Comparison of ENCODE assay signal across 9 cellular contexts in genomic region chr14:100222219-100223093, GRCh38. TPM values are rescaled to one million over a fixed set of nuclear protein-coding genes. Genes with fewer than 3 reads are reported as not detected.
DNase-seq lines count a peak whose midpoint lies in the region; ATAC-seq and TF ChIP-seq lines count a peak whose summit lies in the region.
"Had no signal": no experiment of that assay in that cellular context is flagged by ENCODE, and none has a peak within 500 bp of the region (broad histone marks: within the 10 kb centered on the region; RNA-seq: fewer than 3 reads in every experiment).

No MANE protein-coding gene starts in this region.

- H3K27ac ChIP-seq in right cardiac atrium (ENCODE audit: low read length), result no peak overlapping the region
- peak overlapping the region; percentile 67 to 84 (median 76) for H3K27ac ChIP-seq in upper lobe of left lung
- H3K27ac ChIP-seq: SJSA1 had no signal

- CTCF ChIA-PET in activated naive CD4-positive, alpha-beta T cell treated with anti-CD3 and anti-CD28 coated beads for 36 hours (lab: Charles Lee), result interaction anchor here (0.6 to 5.3 kb wide), 13 partner anchors 8 to 704 kb away, joined by 3 to 37 read pairs (median 6); no protein-coding TSS in a partner anchor

- no peaks in the 10 kb centered on the region for H3K27me3 Mint-ChIP-seq in activated naive CD4-positive, alpha-beta T cell treated with anti-CD3 and anti-CD28 coated beads for 36 hours (ENCODE audit: low read depth)

- no peak overlapping the region for H3K4me3 Mint-ChIP-seq in activated naive CD4-positive, alpha-beta T cell treated with anti-CD3 and anti-CD28 coated beads for 36 hours

- H3K27me3 ChIP-seq in right cardiac atrium (ENCODE audit: control insufficient read depth, insufficient read depth) (no peaks in the 10 kb centered on the region), upper lobe of left lung (no peaks in the 10 kb centered on the region)
- H3K27me3 ChIP-seq: SJSA1 had no signal

- H3K9me3 Mint-ChIP-seq in activated naive CD4-positive, alpha-beta T cell treated with anti-CD3 and anti-CD28 coated beads for 36 hours, result no peaks in the 10 kb centered on the region

- no peaks in the 10 kb centered on the region for H3K36me3 ChIP-seq in upper lobe of left lung
- H3K36me3 ChIP-seq: SJSA1 had no signal

- intact Hi-C loops in activated naive CD4-positive, alpha-beta T cell treated with anti-CD3 and anti-CD28 coated beads for 36 hours (cut with micrococcal nuclease), result loop anchor here (1.0 to 5.0 kb wide), 2 partner anchors 8 to 155 kb away; partner anchors contain the start of gene WDR25
- intact Hi-C loops in right cardiac atrium (cut with DNase I), result no loop called here

- TF ChIP-seq CTCF in NB4 (IDR thresholded peaks at IDR 0.05; ENCODE audit: low read depth, low read length) (no peak), upper lobe of left lung (IDR thresholded peaks at IDR 0.05) (no peak)

- TF ChIP-seq EP300 in upper lobe of left lung (IDR thresholded peaks at IDR 0.05), result no peak

- H3K4me3 ChIP-seq in NB4 (ENCODE audit: low read depth, low read length) (peak overlapping the region; percentile 62), right cardiac atrium (ENCODE audit: low read length) (peak overlapping the region; percentile 52), upper lobe of left lung (peak overlapping the region in 3 of 4 donors; percentile 37 to 58 (median 52))

- H3K4me1 Mint-ChIP-seq in activated naive CD4-positive, alpha-beta T cell treated with anti-CD3 and anti-CD28 coated beads for 36 hours (ENCODE audit: low read depth), result peaks cover 8% of the 10 kb centered on the region

- H3K27ac Mint-ChIP-seq in activated naive CD4-positive, alpha-beta T cell treated with anti-CD3 and anti-CD28 coated beads for 36 hours, result no peak overlapping the region

- H3K9me3 ChIP-seq in right cardiac atrium (ENCODE audit: control insufficient read depth, low read length) (no peaks in the 10 kb centered on the region), upper lobe of left lung (no peaks in the 10 kb centered on the region)
- H3K9me3 ChIP-seq: SJSA1 had no signal

- ATAC-seq in right cardiac atrium (peak in 1 of 2 donors; percentile 10), upper lobe of left lung (ENCODE audit: low FRiP score in 2 of 2) (peak; percentile 7 to 20), HG03354 (IDR thresholded peaks at IDR 0.05; ENCODE audit: poor library complexity, severe bottlenecking, unreplicated experiment) (no peak)

- H3K36me3 Mint-ChIP-seq in activated naive CD4-positive, alpha-beta T cell treated with anti-CD3 and anti-CD28 coated beads for 36 hours (ENCODE audit: low read depth), result peaks cover 2% of the 10 kb centered on the region

- no peaks in the 10 kb centered on the region for H3K4me1 ChIP-seq in right cardiac atrium (ENCODE audit: control insufficient read depth, insufficient read depth, low read length)
- H3K4me1 ChIP-seq in upper lobe of left lung, result peaks cover 25 to 31% (median 27%) of the 10 kb centered on the region in 4 donors

- 49% methylated on average over 14 of the region's 14 CpGs for WGBS in right cardiac atrium
- 30 to 41% methylated on average over 14 of the region's 14 CpGs for WGBS in upper lobe of left lung, 2 donors

- DNase-seq in activated naive CD4-positive, alpha-beta T cell treated with anti-CD3 and anti-CD28 coated beads for 36 hours, result peak; percentile 34
- DNase-seq in activated naive CD4-positive, alpha-beta T cell (lab: John Stamatoyannopoulos, UW), result no peak
- DNase-seq in NB4 (ENCODE audit: low read depth) (peak; percentile 63), right cardiac atrium (no peak), upper lobe of left lung (peak in 1 of 2 donors; percentile 37), NCI-H748 (lab: John Stamatoyannopoulos, UW; ENCODE audit: unreplicated experiment) (no peak), NCI-H2081 treated with DMSO at 0.1 percent for 48 hours (lab: John Stamatoyannopoulos, UW) (no peak)

- no peak for TF ChIP-seq POLR2A in NB4 (IDR thresholded peaks at IDR 0.05; ENCODE audit: extremely low read depth, insufficient read length)
- no peak for TF ChIP-seq POLR2A in upper lobe of left lung (IDR thresholded peaks at IDR 0.05)

RNA-seq across cellular contexts. Expression of gene YY1, which starts 16.5 kb away (rescaled TPM):
- total RNA-seq in activated naive CD4-positive, alpha-beta T cell treated with anti-CD3 and anti-CD28 coated beads for 36 hours, result 10 to 100 TPM; 82.4 to 85.0 TPM
- total RNA-seq in right cardiac atrium (10 to 100 TPM; 45.4 to 47.4 (median 46.3) TPM), upper lobe of left lung (10 to 100 TPM; 35.6 to 70.4 (median 52.4) TPM)
- polyA plus RNA-seq in right cardiac atrium, result 28.8 TPM

Comparison
In these comparisons a context has a peak if more than half of its experiments do, and no peak if none do; other contexts are left out.
1. DNase-seq: peak in activated naive CD4-positive, alpha-beta T cell treated with anti-CD3 and anti-CD28 coated beads for 36 hours (single experiment) and NB4 (single experiment); none in activated naive CD4-positive, alpha-beta T cell (0 of 4), right cardiac atrium (0 of 3), NCI-H748 (single experiment) and NCI-H2081 treated with DMSO at 0.1 percent for 48 hours (single experiment).
2. Peak in every context shown above with its lines, with median percentiles within 50 percentile points of each other: H3K4me3 ChIP-seq.